ENCODE assay signal across 27 cellular contexts in the genomic region with DNA sequence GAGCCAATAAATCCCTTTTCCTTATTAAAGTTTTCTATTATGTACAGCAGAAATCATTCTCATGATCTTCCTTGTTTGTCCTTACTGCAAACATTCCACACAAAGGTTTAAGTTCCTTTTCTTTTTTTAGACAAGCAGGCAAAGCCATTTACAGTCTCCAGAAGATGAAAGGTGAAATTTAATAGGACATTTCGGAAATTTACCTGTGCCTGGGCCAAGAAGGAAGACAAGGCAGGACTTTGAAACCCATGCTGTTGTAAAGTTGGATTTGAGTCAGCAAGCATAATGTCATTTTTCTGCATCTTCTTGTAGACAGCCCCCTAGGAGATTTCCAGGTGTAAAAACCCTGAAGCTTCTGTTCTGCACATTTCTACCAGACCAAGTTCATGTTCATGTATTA.
"Had no signal": no experiment of that assay in that cellular context is flagged by ENCODE, and none has a peak within 500 bp of the region (broad histone marks: within the 10 kb centered on the region; RNA-seq: fewer than 3 reads in every experiment).

No MANE protein-coding gene starts in this region.

- ATAC-seq: effector memory CD8-positive, alpha-beta T cell; esophagus mucosa; gastrocnemius medialis; heart right ventricle; left lung; left ventricle myocardium superior; lower lobe of right lung had no signal

- H3K27me3 ChIP-seq: esophagus squamous epithelium, gastrocnemius medialis, heart right ventricle, left lung had no signal

- H3K27ac ChIP-seq: epithelial cell of prostate, esophagus squamous epithelium, gastrocnemius medialis, heart right ventricle, left lung, lower lobe of right lung had no signal

- H3K9me3 ChIP-seq: esophagus squamous epithelium, gastrocnemius medialis, left lung, lower lobe of right lung had no signal

- H3K4me3 Mint-ChIP-seq: dendritic cell treated with granulocyte-macrophage colony-stimulating factor and Interleukin-4, amounts not matched to agents 40 ng/mL and 50 ng/mL, for 4 days; effector memory CD8-positive, alpha-beta T cell; endodermal cell; immature natural killer cell; mesothelial cell of epicardium had no signal

- H3K27ac Mint-ChIP-seq: dendritic cell treated with granulocyte-macrophage colony-stimulating factor and Interleukin-4, amounts not matched to agents 40 ng/mL and 50 ng/mL, for 4 days; effector memory CD8-positive, alpha-beta T cell; endodermal cell; immature natural killer cell; mesothelial cell of epicardium had no signal

- H3K36me3 Mint-ChIP-seq: immature natural killer cell, mesothelial cell of epicardium had no signal

- H3K4me1 ChIP-seq: esophagus squamous epithelium, gastrocnemius medialis, heart right ventricle, left lung, lower lobe of right lung had no signal

- H3K9me3 Mint-ChIP-seq: dendritic cell treated with granulocyte-macrophage colony-stimulating factor and Interleukin-4, amounts not matched to agents 40 ng/mL and 50 ng/mL, for 4 days; effector memory CD8-positive, alpha-beta T cell; endodermal cell; immature natural killer cell had no signal

- H3K27me3 Mint-ChIP-seq: dendritic cell treated with granulocyte-macrophage colony-stimulating factor and Interleukin-4, amounts not matched to agents 40 ng/mL and 50 ng/mL, for 4 days had no signal

- H3K4me1 Mint-ChIP-seq: immature natural killer cell, mesothelial cell of epicardium had no signal

- FAIRE-seq: colon, endometrium, kidney had no signal

- DNase-seq: cortex of kidney; effector CD8-positive, alpha-beta T cell; effector memory CD8-positive, alpha-beta T cell; endodermal cell; erythroblast; esophagus squamous epithelium; foreskin fibroblast; foreskin melanocyte; gastrocnemius medialis; glutamatergic neuron; head of caudate nucleus; heart right ventricle; hypothalamus; immature natural killer cell; islet precursor cell; kidney; kidney glomerular epithelial cell; left lung; left ventricle myocardium superior; lower lobe of right lung; mesenchymal stem cell had no signal

- H3K4me3 ChIP-seq: esophagus squamous epithelium, gastrocnemius medialis, heart right ventricle, left lung, lower lobe of right lung had no signal

- H3K36me3 ChIP-seq: esophagus squamous epithelium, gastrocnemius medialis, heart right ventricle, left lung, lower lobe of right lung had no signal
